In genomic region chr5:42991477-42992034, GRCh38 we compare ENCODE assay signal across 8 cellular contexts. TPM values are rescaled to one million over a fixed set of nuclear protein-coding genes. Genes with fewer than 3 reads are reported as not detected.
DNase-seq lines count a peak whose midpoint lies in the region; ATAC-seq and TF ChIP-seq lines count a peak whose summit lies in the region.

No MANE protein-coding gene starts in this region.

- ATAC-seq in GM18519 (IDR thresholded peaks at IDR 0.05; ENCODE audit: low FRiP score, unreplicated experiment) (peak; percentile 17), GM21825 (IDR thresholded peaks at IDR 0.05; ENCODE audit: unreplicated experiment) (peak; percentile 26), PC-3 (no peak)

- no peaks in the 10 kb centered on the region for H3K36me3 ChIP-seq in Loucy (ENCODE audit: insufficient read depth, low read length)
- H3K36me3 ChIP-seq in duodenal mucosa (ENCODE audit: control insufficient read depth in 1 of 2, insufficient read depth in 2 of 2, low read length in 2 of 2): no peaks in the 10 kb centered on the region
- H3K36me3 ChIP-seq in ovary: no peaks in the 10 kb centered on the region
- no peaks in the 10 kb centered on the region for H3K36me3 ChIP-seq in PC-3 (ENCODE audit: low read depth, low read length)

- H3K27me3 ChIP-seq in Loucy (ENCODE audit: insufficient read depth, low read length, poor library complexity, severe bottlenecking): no peaks in the 10 kb centered on the region
- H3K27me3 ChIP-seq in duodenal mucosa (ENCODE audit: control insufficient read depth in 1 of 2, insufficient read depth in 2 of 2, low read length in 2 of 2): peaks cover 21 to 30% of the 10 kb centered on the region in 2 donors
- H3K27me3 ChIP-seq in ovary: no peaks in the 10 kb centered on the region
- H3K27me3 ChIP-seq in PC-3 (ENCODE audit: low read length): no peaks in the 10 kb centered on the region

- H3K27ac ChIP-seq in duodenal mucosa (ENCODE audit: low read depth, low read length) (peak overlapping the region; percentile 90), ovary (no peak overlapping the region), PC-3 (ENCODE audit: low read length) (no peak overlapping the region)

- intact Hi-C loops in ovary (cut with DNase I) (loop anchor here in 1 of 4 donors (5.0 kb wide), 1 partner anchor 51 kb away; the partner anchor contains the start of gene ANXA2R), PC-3 (cut with micrococcal nuclease) (no loop called here)

- H3F3A ChIP-seq in Loucy (ENCODE audit: low read depth): peaks cover 22% of the 10 kb centered on the region; the same call in 1 of the 2 replicates
- no peaks in the 10 kb centered on the region for H3F3A ChIP-seq in PC-3 (ENCODE audit: low read length, unreplicated experiment)

- peak overlapping the region; percentile 99 for H3K9ac ChIP-seq in Loucy (ENCODE audit: low read depth, low read length, poor library complexity, severe bottlenecking)
- peak overlapping the region; percentile 82 to 86 for H3K9ac ChIP-seq in duodenal mucosa (ENCODE audit: low read depth in 1 of 2, low read length in 2 of 2)
- H3K9ac ChIP-seq in PC-3 (ENCODE audit: low read length): no peak overlapping the region

- TF ChIP-seq POLR2A in ovary (IDR thresholded peaks at IDR 0.05): no peak

- no peak for TF ChIP-seq CTCF in Loucy (conservative IDR thresholded peaks at IDR 0.05; ENCODE audit: low read length)
- TF ChIP-seq CTCF in ovary (IDR thresholded peaks at IDR 0.05): no peak
- TF ChIP-seq CTCF in PC-3 (conservative IDR thresholded peaks at IDR 0.05; ENCODE audit: low read depth, low read length): no peak

- BruUV-seq in PC-3 (replicated peaks; lab: Mats Ljungman, UMichigan): no TSS peak

- DNase-seq in ovary (no peak), OCI-M2 (lab: John Stamatoyannopoulos, UW; ENCODE audit: unreplicated experiment) (no peak), cerebellar cortex (ENCODE audit: low spot score) (no peak), PC-3 (no peak)

- H2AFZ ChIP-seq in Loucy (ENCODE audit: low read length): 0 out of 2 replicates have a peak overlapping the region, but pooled peaks have one; percentile 16
- H2AFZ ChIP-seq in PC-3 (ENCODE audit: low read length): no peak overlapping the region

- H3K4me3 ChIP-seq in Loucy (ENCODE audit: low read length, poor library complexity, severe bottlenecking): peak overlapping the region; percentile 87
- H3K4me3 ChIP-seq in duodenal mucosa (ENCODE audit: low read depth in 1 of 2, low read length in 2 of 2): peak overlapping the region; percentile 77 to 78
- peak overlapping the region; percentile 40 for H3K4me3 ChIP-seq in ovary
- H3K4me3 ChIP-seq in PC-3 (ENCODE audit: low read length): no peak overlapping the region

- H3K4me2 ChIP-seq in Loucy (ENCODE audit: low read depth, low read length, poor library complexity, severe bottlenecking) (peak overlapping the region; percentile 92), PC-3 (ENCODE audit: low read length) (no peak overlapping the region)

- H3K9me3 ChIP-seq in Loucy (ENCODE audit: insufficient read depth, low read depth, low read length): no peaks in the 10 kb centered on the region; the same call in 1 of the 2 replicates
- no peaks in the 10 kb centered on the region for H3K9me3 ChIP-seq in duodenal mucosa (ENCODE audit: control insufficient read depth in 1 of 2, low read length in 2 of 2)
- no peaks in the 10 kb centered on the region for H3K9me3 ChIP-seq in ovary
- H3K9me3 ChIP-seq in PC-3 (ENCODE audit: low read length): no peaks in the 10 kb centered on the region

- H3K9me2 ChIP-seq in Loucy (replicated peaks; ENCODE audit: low read depth, low read length) (no peaks in the 10 kb centered on the region), PC-3 (replicated peaks; ENCODE audit: low read length) (no peaks in the 10 kb centered on the region)

- H4K20me1 ChIP-seq in Loucy (ENCODE audit: insufficient read depth, low read length, poor library complexity, severe bottlenecking) (no peaks in the 10 kb centered on the region), PC-3 (ENCODE audit: low read length) (no peaks in the 10 kb centered on the region)

- TF ChIP-seq EP300 in ovary (IDR thresholded peaks at IDR 0.05): no peak

- POLR2A ChIA-PET in PC-3 (lab: Charles Lee; ENCODE audit: unreplicated experiment): no interaction called here

- WGBS in ovary, 3 donors: 31 to 36% (median 32%) methylated on average over 29 of the region's 29 CpGs

- H3K79me2 ChIP-seq in Loucy (ENCODE audit: insufficient read depth, low read length): peaks cover 77% of the 10 kb centered on the region
- no peaks in the 10 kb centered on the region for H3K79me2 ChIP-seq in PC-3 (ENCODE audit: low read length)

- CTCF ChIA-PET in PC-3 (lab: Charles Lee): no interaction called here

- H3K4me1 ChIP-seq in Loucy (ENCODE audit: insufficient read depth, low read length, poor library complexity, severe bottlenecking) (peaks cover 31% of the 10 kb centered on the region), duodenal mucosa (ENCODE audit: control insufficient read depth in 1 of 2, insufficient read depth in 2 of 2, low read length in 2 of 2) (peaks cover 4 to 7% of the 10 kb centered on the region in 2 donors), ovary (ENCODE audit: insufficient read depth) (peaks cover 6% of the 10 kb centered on the region), PC-3 (ENCODE audit: insufficient read depth, low read length) (peaks cover 3% of the 10 kb centered on the region)

RNA-seq across cellular contexts. Expression of gene ANXA2R, which starts 48.6 kb away (rescaled TPM):
- total RNA-seq in ovary (1 to 10 TPM; 1.1 to 2.7 (median 1.7) TPM), PC-3 (2014; rRNA removed) (4.8 and 8.9 TPM in 2 replicates)
- polyA plus RNA-seq in ovary: 1 to 10 TPM; 1.2 to 1.6 TPM
